8 cellular contexts compared by ENCODE assay signal in the genomic region with DNA sequence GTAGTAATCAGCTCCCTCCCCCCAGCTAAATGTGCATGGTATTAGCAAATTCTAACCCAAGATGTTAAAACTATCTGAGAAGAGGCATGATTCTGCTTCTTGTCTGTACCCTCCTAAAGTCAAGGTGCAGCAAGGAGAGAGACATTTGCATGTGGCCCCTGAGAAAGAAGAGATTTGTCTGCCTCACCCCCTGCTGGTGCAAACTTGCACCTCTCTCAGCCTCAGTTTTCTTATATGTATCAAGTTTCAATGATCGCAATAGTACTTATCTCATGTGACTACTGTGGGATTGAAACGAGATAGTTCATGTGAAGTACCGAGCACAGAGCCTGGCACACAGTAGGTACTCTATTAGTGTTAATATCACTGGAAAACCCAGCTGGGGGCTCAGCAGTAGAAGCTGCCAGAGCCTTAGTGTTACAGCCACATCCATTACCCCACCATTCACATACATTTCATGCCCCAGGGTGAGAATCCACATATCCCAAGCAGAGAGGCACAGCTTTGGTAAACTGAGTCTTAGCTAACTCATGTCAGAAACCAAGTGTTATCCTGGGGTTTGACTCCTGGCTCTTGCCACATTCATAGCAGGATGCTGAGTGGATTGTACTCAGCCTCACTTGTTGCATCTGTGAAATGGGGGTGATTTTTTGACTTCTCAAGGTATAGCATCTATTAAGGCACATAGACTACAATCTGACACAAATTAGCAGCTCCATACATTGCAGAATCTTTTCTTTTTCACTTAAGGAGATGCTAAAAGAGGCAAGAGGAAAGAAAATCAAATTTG. TPM values are rescaled to one million over a fixed set of nuclear protein-coding genes. Genes with fewer than 3 reads are reported as not detected.
A peak's percentile ranks its signal among the peaks of the same experiment; 100 is the strongest.
DNase-seq lines count a peak whose midpoint lies in the region; ATAC-seq, FAIRE-seq and TF ChIP-seq lines count a peak whose summit lies in the region.

No MANE protein-coding gene starts in this region.

- 58 to 72% (median 70%) methylated on average over 3 of the region's 3 CpGs for WGBS in heart left ventricle, 4 donors

- peak; percentile 92 for FAIRE-seq in GM12892 (lab: Jason Lieb, UNC)

- H3K36me3 ChIP-seq in adipocyte (ENCODE audit: control insufficient read depth, insufficient read depth, low read length, severe bottlenecking) (peaks cover 6% of the 10 kb centered on the region), heart left ventricle (peaks cover 0 to 26% (median 0%) of the 10 kb centered on the region in 9 donors)

- H3K27me3 ChIP-seq in adipocyte (replicated peaks; ENCODE audit: control insufficient read depth, insufficient read depth, low read length) (no peaks in the 10 kb centered on the region), heart left ventricle (no peaks in the 10 kb centered on the region)

- H3K4me1 ChIP-seq in adipocyte (ENCODE audit: control insufficient read depth, insufficient read depth, low read length) (peaks cover 100% of the 10 kb centered on the region), heart left ventricle (peaks cover 0 to 100% (median 35%) of the 10 kb centered on the region in 12 donors)

- no peak for DNase-seq in GM12892 (ENCODE audit: insufficient read length)
- DNase-seq in adipocyte (ENCODE audit: low read depth): no peak
- no peak for DNase-seq in retinal pigment epithelial cell (ENCODE audit: low read depth)
- no peak for DNase-seq in NCI-H1436 (lab: John Stamatoyannopoulos, UW)
- DNase-seq in NCI-H345 treated with DMSO at 0.1 percent for 48 hours (lab: John Stamatoyannopoulos, UW; ENCODE audit: unreplicated experiment): no peak
- DNase-seq in heart left ventricle: no peak
- no peak for DNase-seq in cerebellar nuclear complex (lab: John Stamatoyannopoulos, UW)

- TF ChIP-seq POLR2A in GM12892 (IDR thresholded peaks at IDR 0.05; ENCODE audit: low read depth, low read length) (no peak), heart left ventricle (IDR thresholded peaks at IDR 0.05) (no peak)

- intact Hi-C loops in heart left ventricle (cut with DNase I): no loop called here

- TF ChIP-seq CTCF in retinal pigment epithelial cell (conservative IDR thresholded peaks at IDR 0.05; ENCODE audit: low read depth, low read length) (peak; percentile 29), heart left ventricle (IDR thresholded peaks at IDR 0.05) (peak in 2 of 12 donors; percentile 9 to 17)

- peak overlapping the region; percentile 61 for H3K9ac ChIP-seq in adipocyte (ENCODE audit: low read length)

- no peak overlapping the region for H3K4me3 ChIP-seq in adipocyte (ENCODE audit: low read length)
- H3K4me3 ChIP-seq in retinal pigment epithelial cell (ENCODE audit: low read length): no peak overlapping the region
- H3K4me3 ChIP-seq in heart left ventricle: no peak overlapping the region

- peak overlapping the region in 1 of 12 donors; percentile 91 for H3K27ac ChIP-seq in heart left ventricle

- H3K9me3 ChIP-seq in adipocyte (ENCODE audit: control insufficient read depth, low read length) (no peaks in the 10 kb centered on the region), heart left ventricle (no peaks in the 10 kb centered on the region)

- ATAC-seq in HG02884 (IDR thresholded peaks at IDR 0.05; ENCODE audit: unreplicated experiment) (peak; percentile 30), heart left ventricle (no peak)

RNA-seq across cellular contexts. Expression of a gene that starts 24.9 kb away (rescaled TPM):
- polyA plus RNA-seq in GM12892 (2012; ENCODE audit: missing spikeins): 449 TPM
- total RNA-seq in heart left ventricle: 100 to 1,000 TPM in 2 of 9 donors, 10 to 100 TPM in 7; 15.1 to 210 (median 26.2) TPM
- polyA plus RNA-seq in heart left ventricle: 10 to 100 TPM in 1 of 2 donors, 1 to 10 TPM in 1; 3.9 to 37.4 TPM
